In the genomic region with DNA sequence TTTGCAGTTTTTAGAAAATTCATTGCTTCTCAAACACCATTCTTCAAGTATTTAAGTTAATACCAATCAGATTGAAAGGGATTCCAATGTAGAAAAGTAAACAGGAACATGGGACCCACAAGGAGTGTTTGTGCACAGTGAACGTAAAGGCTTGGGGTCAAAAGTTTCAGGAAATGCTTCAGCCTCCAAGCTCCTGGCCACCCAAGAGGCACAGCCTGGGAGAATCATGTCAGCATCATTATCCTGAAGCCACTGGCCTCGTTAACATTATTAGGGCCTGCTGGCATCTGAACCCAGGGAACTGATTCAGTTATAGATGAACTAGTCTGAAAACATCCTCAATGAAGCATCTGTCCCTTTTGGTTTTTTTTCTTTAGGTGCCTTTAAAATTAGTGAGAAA, we compare ENCODE assay signal across 20 cellular contexts.
DNase-seq lines count a peak whose midpoint lies in the region; ATAC-seq and TF ChIP-seq lines count a peak whose summit lies in the region.
"Had no signal": no experiment of that assay in that cellular context is flagged by ENCODE, and none has a peak within 500 bp of the region (broad histone marks: within the 10 kb centered on the region; RNA-seq: fewer than 3 reads in every experiment).

No MANE protein-coding gene starts in this region.

- no peaks in the 10 kb centered on the region for H4K20me1 ChIP-seq in neural progenitor cell (ENCODE audit: low read depth)

- no peak overlapping the region for H3K4me3 Mint-ChIP-seq in neural progenitor cell
- H3K4me3 Mint-ChIP-seq: activated CD4-positive, alpha-beta T cell treated with anti-CD3 and anti-CD28 coated beads, Interleukin-2, amount 10 ng/mL, durations not matched to agents 24 days and 14 days; CD8-positive, alpha-beta memory T cell; endodermal cell; natural killer cell had no signal

- peaks cover 4% of the 10 kb centered on the region for H3K9me3 Mint-ChIP-seq in neural progenitor cell
- H3K9me3 Mint-ChIP-seq: activated CD4-positive, alpha-beta T cell treated with anti-CD3 and anti-CD28 coated beads, Interleukin-2, amount 10 ng/mL, durations not matched to agents 24 days and 14 days; CD8-positive, alpha-beta memory T cell; endodermal cell; natural killer cell had no signal

- H3K79me2 ChIP-seq in ACC112 (ENCODE audit: control insufficient read depth, insufficient read depth, low read length, unreplicated experiment) (no peaks in the 10 kb centered on the region), neural progenitor cell (ENCODE audit: low read depth) (no peaks in the 10 kb centered on the region)

- no peaks in the 10 kb centered on the region for H3K36me3 Mint-ChIP-seq in neural progenitor cell
- H3K36me3 Mint-ChIP-seq: CD8-positive, alpha-beta memory T cell; natural killer cell had no signal

- H2AFZ ChIP-seq in ACC112 (ENCODE audit: low read length, unreplicated experiment) (peak overlapping the region; percentile 63), neural progenitor cell (replicated peaks) (no peak overlapping the region)

- H3K4me1 ChIP-seq in ACC112 (ENCODE audit: control insufficient read depth, insufficient read depth, low read length, unreplicated experiment) (peaks cover 39% of the 10 kb centered on the region), neural progenitor cell (peaks cover 4% of the 10 kb centered on the region)
- H3K4me1 ChIP-seq: psoas muscle had no signal

- no peak overlapping the region for H3K27ac Mint-ChIP-seq in neural progenitor cell
- H3K27ac Mint-ChIP-seq: activated CD4-positive, alpha-beta T cell treated with anti-CD3 and anti-CD28 coated beads, Interleukin-2, amount 10 ng/mL, durations not matched to agents 24 days and 14 days; CD8-positive, alpha-beta memory T cell; endodermal cell; natural killer cell had no signal

- peaks cover 5% of the 10 kb centered on the region for H3K27me3 Mint-ChIP-seq in neural progenitor cell (ENCODE audit: insufficient read depth, low read depth)

- H3K27me3 ChIP-seq in ACC112 (ENCODE audit: insufficient read depth, low read length) (no peaks in the 10 kb centered on the region), neural progenitor cell (no peaks in the 10 kb centered on the region)

- H3K4me3 ChIP-seq in ACC112 (ENCODE audit: low read depth, low read length) (no peak overlapping the region), neural progenitor cell (no peak overlapping the region), coronary artery (no peak overlapping the region)
- H3K4me3 ChIP-seq: psoas muscle, thoracic aorta had no signal

- H3K36me3 ChIP-seq in ACC112 (ENCODE audit: insufficient read depth, low read length): no peaks in the 10 kb centered on the region
- no peaks in the 10 kb centered on the region for H3K36me3 ChIP-seq in neural progenitor cell
- H3K36me3 ChIP-seq: thoracic aorta had no signal

- ATAC-seq in GM18867 (IDR thresholded peaks at IDR 0.05; ENCODE audit: unreplicated experiment) (no peak), HG03469 (IDR thresholded peaks at IDR 0.05; ENCODE audit: unreplicated experiment) (no peak)
- ATAC-seq: natural killer cell had no signal

- H3K4me1 Mint-ChIP-seq in neural progenitor cell: peaks cover 5% of the 10 kb centered on the region
- H3K4me1 Mint-ChIP-seq: activated CD4-positive, alpha-beta T cell treated with anti-CD3 and anti-CD28 coated beads, Interleukin-2, amount 10 ng/mL, durations not matched to agents 24 days and 14 days; CD8-positive, alpha-beta memory T cell; natural killer cell had no signal

- no peak overlapping the region for H3K4me2 ChIP-seq in neural progenitor cell

- TF ChIP-seq CTCF in neural progenitor cell (IDR thresholded peaks at IDR 0.05) (no peak), coronary artery (IDR thresholded peaks at IDR 0.05) (no peak)

- H3K27ac ChIP-seq in ACC112 (ENCODE audit: low read depth, low read length) (peak overlapping the region; percentile 91), neural progenitor cell (no peak overlapping the region), coronary artery (peak overlapping the region in 1 of 2 donors; percentile 10)
- H3K27ac ChIP-seq: psoas muscle, thoracic aorta had no signal

- H3F3A ChIP-seq in neural progenitor cell (ENCODE audit: low read depth): no peaks in the 10 kb centered on the region

- H3K9me3 ChIP-seq in neural progenitor cell (ENCODE audit: low read depth): no peaks in the 10 kb centered on the region
- H3K9me3 ChIP-seq: thoracic aorta had no signal

- no peak overlapping the region for H3K9ac ChIP-seq in neural progenitor cell

- DNase-seq in M059J (ENCODE audit: low read depth): peak; percentile 31
- peak; percentile 33 for DNase-seq in fibroblast of peridontal ligament (ENCODE audit: extremely low read depth)
- peak; percentile 27 for DNase-seq in neural progenitor cell (ENCODE audit: low spot score)
- DNase-seq in coronary artery (ENCODE audit: low spot score): no peak
- DNase-seq in HT-29 (ENCODE audit: low spot score): no peak
- DNase-seq: activated CD4-positive, alpha-beta T cell treated with anti-CD3 and anti-CD28 coated beads, Interleukin-2, amount 10 ng/mL, durations not matched to agents 24 days and 14 days; activated CD8-positive, alpha-beta memory T cell treated with anti-CD3 and anti-CD28 coated beads, Interleukin-2, amount 50 U/mL, for 4 hours; activated gamma-delta T cell; CD8-positive, alpha-beta memory T cell; DND-41; endodermal cell; H7; natural killer cell; NCI-H2029; SW 1271 had no signal

Comparison
In these comparisons a context has a peak if more than half of its experiments do, and no peak if none do; other contexts are left out.
1. DNase-seq: peak in M059J (single experiment), fibroblast of peridontal ligament (single experiment) and neural progenitor cell (single experiment); none in coronary artery (single experiment) and HT-29 (single experiment).